ENCODE assay signal across 2 cellular contexts in the genomic region with DNA sequence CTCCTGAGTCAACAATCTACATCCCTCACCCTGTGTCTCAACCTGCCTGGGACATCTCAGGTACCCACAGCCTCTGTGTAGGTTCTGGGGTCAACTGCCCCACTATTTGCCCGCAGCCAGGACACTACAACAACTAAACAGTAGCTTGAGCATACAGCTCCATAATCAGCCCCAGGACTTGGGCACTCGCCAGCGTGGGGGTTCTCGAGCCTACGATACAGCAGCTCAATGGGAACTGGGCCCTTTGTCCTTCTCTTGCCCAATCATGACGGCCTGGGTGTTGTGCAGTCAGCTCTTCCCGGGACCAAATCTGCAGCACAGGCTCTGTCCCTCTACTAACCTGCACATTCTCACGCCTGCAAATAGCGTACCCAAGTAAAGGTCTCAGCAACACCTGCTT.
TF ChIP-seq lines count a peak whose summit lies in the region.

No MANE protein-coding gene starts in this region.

TF ChIP-seq in SK-N-SH, 30 proteins besides CTCF, POLR2A, EP300 and RAD21 (continued from another document):
- TF ChIP-seq YY1 (IDR thresholded peaks at IDR 0.05; ENCODE audit: low read depth) (no peak), ELF1 (IDR thresholded peaks at IDR 0.05) (no peak), MXI1 (IDR thresholded peaks at IDR 0.05; ENCODE audit: low read depth, low read length) (no peak), RCOR1 (IDR thresholded peaks at IDR 0.05; ENCODE audit: low read length) (no peak), FOSL2 (IDR thresholded peaks at IDR 0.05; ENCODE audit: borderline replicate concordance, low read depth) (no peak), EZH2phosphoT487 (IDR thresholded peaks at IDR 0.05; ENCODE audit: borderline replicate concordance, low read depth) (no peak), TAF1 (IDR thresholded peaks at IDR 0.05; ENCODE audit: borderline replicate concordance, low read depth, low read length) (no peak), JUND (IDR thresholded peaks at IDR 0.05) (no peak), TEAD4 (IDR thresholded peaks at IDR 0.05; ENCODE audit: borderline replicate concordance, insufficient read depth) (no peak)
- TF ChIP-seq, protein P1, sequence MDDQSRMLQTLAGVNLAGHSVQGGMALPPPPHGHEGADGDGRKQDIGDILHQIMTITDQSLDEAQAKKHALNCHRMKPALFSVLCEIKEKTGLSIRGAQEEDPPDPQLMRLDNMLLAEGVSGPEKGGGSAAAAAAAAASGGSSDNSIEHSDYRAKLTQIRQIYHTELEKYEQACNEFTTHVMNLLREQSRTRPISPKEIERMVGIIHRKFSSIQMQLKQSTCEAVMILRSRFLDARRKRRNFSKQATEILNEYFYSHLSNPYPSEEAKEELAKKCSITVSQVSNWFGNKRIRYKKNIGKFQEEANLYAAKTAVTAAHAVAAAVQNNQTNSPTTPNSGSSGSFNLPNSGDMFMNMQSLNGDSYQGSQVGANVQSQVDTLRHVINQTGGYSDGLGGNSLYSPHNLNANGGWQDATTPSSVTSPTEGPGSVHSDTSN (IDR thresholded peaks at IDR 0.05), result no peak
- TF ChIP-seq, protein P2, sequence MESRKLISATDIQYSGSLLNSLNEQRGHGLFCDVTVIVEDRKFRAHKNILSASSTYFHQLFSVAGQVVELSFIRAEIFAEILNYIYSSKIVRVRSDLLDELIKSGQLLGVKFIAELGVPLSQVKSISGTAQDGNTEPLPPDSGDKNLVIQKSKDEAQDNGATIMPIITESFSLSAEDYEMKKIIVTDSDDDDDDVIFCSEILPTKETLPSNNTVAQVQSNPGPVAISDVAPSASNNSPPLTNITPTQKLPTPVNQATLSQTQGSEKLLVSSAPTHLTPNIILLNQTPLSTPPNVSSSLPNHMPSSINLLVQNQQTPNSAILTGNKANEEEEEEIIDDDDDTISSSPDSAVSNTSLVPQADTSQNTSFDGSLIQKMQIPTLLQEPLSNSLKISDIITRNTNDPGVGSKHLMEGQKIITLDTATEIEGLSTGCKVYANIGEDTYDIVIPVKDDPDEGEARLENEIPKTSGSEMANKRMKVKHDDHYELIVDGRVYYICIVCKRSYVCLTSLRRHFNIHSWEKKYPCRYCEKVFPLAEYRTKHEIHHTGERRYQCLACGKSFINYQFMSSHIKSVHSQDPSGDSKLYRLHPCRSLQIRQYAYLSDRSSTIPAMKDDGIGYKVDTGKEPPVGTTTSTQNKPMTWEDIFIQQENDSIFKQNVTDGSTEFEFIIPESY (IDR thresholded peaks at IDR 0.05; ENCODE audit: borderline replicate concordance, low read depth), result no peak
- TF ChIP-seq, protein P3, sequence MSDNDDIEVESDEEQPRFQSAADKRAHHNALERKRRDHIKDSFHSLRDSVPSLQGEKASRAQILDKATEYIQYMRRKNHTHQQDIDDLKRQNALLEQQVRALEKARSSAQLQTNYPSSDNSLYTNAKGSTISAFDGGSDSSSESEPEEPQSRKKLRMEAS (IDR thresholded peaks at IDR 0.05; ENCODE audit: low read depth), result no peak
- TF ChIP-seq, protein P4, sequence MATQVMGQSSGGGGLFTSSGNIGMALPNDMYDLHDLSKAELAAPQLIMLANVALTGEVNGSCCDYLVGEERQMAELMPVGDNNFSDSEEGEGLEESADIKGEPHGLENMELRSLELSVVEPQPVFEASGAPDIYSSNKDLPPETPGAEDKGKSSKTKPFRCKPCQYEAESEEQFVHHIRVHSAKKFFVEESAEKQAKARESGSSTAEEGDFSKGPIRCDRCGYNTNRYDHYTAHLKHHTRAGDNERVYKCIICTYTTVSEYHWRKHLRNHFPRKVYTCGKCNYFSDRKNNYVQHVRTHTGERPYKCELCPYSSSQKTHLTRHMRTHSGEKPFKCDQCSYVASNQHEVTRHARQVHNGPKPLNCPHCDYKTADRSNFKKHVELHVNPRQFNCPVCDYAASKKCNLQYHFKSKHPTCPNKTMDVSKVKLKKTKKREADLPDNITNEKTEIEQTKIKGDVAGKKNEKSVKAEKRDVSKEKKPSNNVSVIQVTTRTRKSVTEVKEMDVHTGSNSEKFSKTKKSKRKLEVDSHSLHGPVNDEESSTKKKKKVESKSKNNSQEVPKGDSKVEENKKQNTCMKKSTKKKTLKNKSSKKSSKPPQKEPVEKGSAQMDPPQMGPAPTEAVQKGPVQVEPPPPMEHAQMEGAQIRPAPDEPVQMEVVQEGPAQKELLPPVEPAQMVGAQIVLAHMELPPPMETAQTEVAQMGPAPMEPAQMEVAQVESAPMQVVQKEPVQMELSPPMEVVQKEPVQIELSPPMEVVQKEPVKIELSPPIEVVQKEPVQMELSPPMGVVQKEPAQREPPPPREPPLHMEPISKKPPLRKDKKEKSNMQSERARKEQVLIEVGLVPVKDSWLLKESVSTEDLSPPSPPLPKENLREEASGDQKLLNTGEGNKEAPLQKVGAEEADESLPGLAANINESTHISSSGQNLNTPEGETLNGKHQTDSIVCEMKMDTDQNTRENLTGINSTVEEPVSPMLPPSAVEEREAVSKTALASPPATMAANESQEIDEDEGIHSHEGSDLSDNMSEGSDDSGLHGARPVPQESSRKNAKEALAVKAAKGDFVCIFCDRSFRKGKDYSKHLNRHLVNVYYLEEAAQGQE (IDR thresholded peaks at IDR 0.05; ENCODE audit: low read depth, low read length), result no peak
- TF ChIP-seq, protein P5, sequence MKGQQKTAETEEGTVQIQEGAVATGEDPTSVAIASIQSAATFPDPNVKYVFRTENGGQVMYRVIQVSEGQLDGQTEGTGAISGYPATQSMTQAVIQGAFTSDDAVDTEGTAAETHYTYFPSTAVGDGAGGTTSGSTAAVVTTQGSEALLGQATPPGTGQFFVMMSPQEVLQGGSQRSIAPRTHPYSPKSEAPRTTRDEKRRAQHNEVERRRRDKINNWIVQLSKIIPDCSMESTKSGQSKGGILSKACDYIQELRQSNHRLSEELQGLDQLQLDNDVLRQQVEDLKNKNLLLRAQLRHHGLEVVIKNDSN (IDR thresholded peaks at IDR 0.05; ENCODE audit: borderline replicate concordance, low read depth), result no peak

TF ChIP-seq in SK-N-SH treated with all-trans-retinoic acid at 6 μM for 48 hours, 23 proteins besides CTCF, POLR2A, EP300 and RAD21 (continued from another document):
- TF ChIP-seq, protein P6, sequence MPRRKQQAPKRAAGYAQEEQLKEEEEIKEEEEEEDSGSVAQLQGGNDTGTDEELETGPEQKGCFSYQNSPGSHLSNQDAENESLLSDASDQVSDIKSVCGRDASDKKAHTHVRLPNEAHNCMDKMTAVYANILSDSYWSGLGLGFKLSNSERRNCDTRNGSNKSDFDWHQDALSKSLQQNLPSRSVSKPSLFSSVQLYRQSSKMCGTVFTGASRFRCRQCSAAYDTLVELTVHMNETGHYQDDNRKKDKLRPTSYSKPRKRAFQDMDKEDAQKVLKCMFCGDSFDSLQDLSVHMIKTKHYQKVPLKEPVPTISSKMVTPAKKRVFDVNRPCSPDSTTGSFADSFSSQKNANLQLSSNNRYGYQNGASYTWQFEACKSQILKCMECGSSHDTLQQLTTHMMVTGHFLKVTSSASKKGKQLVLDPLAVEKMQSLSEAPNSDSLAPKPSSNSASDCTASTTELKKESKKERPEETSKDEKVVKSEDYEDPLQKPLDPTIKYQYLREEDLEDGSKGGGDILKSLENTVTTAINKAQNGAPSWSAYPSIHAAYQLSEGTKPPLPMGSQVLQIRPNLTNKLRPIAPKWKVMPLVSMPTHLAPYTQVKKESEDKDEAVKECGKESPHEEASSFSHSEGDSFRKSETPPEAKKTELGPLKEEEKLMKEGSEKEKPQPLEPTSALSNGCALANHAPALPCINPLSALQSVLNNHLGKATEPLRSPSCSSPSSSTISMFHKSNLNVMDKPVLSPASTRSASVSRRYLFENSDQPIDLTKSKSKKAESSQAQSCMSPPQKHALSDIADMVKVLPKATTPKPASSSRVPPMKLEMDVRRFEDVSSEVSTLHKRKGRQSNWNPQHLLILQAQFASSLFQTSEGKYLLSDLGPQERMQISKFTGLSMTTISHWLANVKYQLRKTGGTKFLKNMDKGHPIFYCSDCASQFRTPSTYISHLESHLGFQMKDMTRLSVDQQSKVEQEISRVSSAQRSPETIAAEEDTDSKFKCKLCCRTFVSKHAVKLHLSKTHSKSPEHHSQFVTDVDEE (CRISPR knock-in tag; IDR thresholded peaks at IDR 0.05), result no peak
